Comparison of ENCODE assay signal across 8 cellular contexts in the genomic region with DNA sequence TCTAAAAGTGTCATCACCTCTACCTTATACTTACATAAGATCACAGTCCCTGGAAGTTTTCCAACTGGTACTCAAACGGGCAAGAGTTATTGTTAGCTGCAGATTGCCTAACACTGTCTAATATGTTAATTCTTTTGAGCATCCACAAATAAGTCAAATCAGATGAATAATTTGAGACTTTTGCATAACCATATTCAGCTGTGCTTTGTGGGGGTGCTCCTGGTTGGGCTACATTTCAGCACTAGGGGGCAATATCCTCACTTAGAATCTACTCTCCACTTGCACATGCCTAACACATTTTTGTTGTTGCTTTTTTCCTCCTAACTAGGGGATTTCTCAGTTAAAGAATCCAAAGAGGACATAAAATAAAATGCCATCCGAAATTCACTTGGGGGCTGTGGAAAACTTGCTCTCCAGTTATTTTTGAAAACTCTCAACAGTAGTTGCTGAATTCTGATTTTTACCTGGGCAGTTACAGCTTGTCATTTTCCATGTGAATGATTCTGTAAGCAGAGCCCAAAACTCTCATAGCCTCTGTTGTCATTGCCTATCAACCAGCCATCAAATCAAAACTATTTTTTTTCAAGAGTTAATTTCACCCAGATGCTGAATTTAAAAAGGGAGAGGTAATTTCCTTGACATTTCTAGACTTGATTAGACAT.
DNase-seq lines count a peak whose midpoint lies in the region; ATAC-seq, FAIRE-seq and TF ChIP-seq lines count a peak whose summit lies in the region.

No MANE protein-coding gene starts in this region.

- H3K4me1 ChIP-seq in mammary epithelial cell (ENCODE audit: insufficient read depth, low read length), result peaks cover 3% of the 10 kb centered on the region
- H3K4me1 ChIP-seq in HepG2 (ENCODE audit: insufficient read depth, low read length), result peaks cover 21% of the 10 kb centered on the region

- H3K9me3 ChIP-seq in mammary epithelial cell (replicated peaks; ENCODE audit: insufficient read depth, low read length), result no peaks in the 10 kb centered on the region
- H3K9me3 ChIP-seq in HepG2 (ENCODE audit: low read length), result no peaks in the 10 kb centered on the region

- H3K27ac Mint-ChIP-seq in type B pancreatic cell, result no peak overlapping the region

- TF ChIP-seq CTCF in HL-60 (IDR thresholded peaks at IDR 0.05; ENCODE audit: insufficient read depth, low read length) (peak; percentile 18), RWPE1 (conservative IDR thresholded peaks at IDR 0.05; ENCODE audit: low read depth) (peak; percentile 70), mammary epithelial cell (conservative IDR thresholded peaks at IDR 0.05 in 1 of 2, IDR thresholded peaks at IDR 0.05 in 1 of 2; ENCODE audit: extremely low read depth in 1 of 2, insufficient read depth in 1 of 2, low read depth in 1 of 2, low read length in 2 of 2) (peak; percentile 78 to 80), HepG2 (CRISPR knock-in tag; IDR thresholded peaks at IDR 0.05) (peak; percentile 77), type B pancreatic cell (conservative IDR thresholded peaks at IDR 0.05) (peak; percentile 82)

- peak; percentile 39 for FAIRE-seq in HepG2 (lab: Jason Lieb, UNC)

- 0% methylated on average over 2 of the region's 2 CpGs for WGBS in mammary epithelial cell (ENCODE audit: low coverage, missing lambda C conversion rate)
- WGBS in HepG2 (ENCODE audit: low lambda C conversion rate), result 5% methylated on average over 2 of the region's 2 CpGs

- ATAC-seq in GM21423 (IDR thresholded peaks at IDR 0.05; ENCODE audit: unreplicated experiment) (peak; percentile 87), HepG2 (peak; percentile 93)

- H3K27me3 Mint-ChIP-seq in type B pancreatic cell, result peaks cover 3% of the 10 kb centered on the region

- CTCF ChIA-PET in RWPE1 (lab: Yijun Ruan, JAX) (interaction anchor here (0.6 to 1.3 kb wide), 17 partner anchors 27 to 1541 kb away, joined by 3 to 6 read pairs (median 3); no protein-coding TSS in a partner anchor), mammary epithelial cell (lab: Charles Lee; ENCODE audit: low non-redundant PET) (interaction anchor here (0.7 to 1.0 kb wide), 2 partner anchors 149 to 490 kb away, joined by 4 to 5 read pairs; no protein-coding TSS in a partner anchor), HepG2 (lab: Yijun Ruan, JAX; ENCODE audit: low intra/inter-chr PET ratio, low total read pairs) (interaction anchor here (1.1 to 2.8 kb wide), 2 partner anchors 148 to 489 kb away, joined by 3 to 28 read pairs; no protein-coding TSS in a partner anchor)

- H3K4me3 ChIP-seq in HL-60 (replicated peaks; ENCODE audit: insufficient read depth, low read length) (no peak overlapping the region), mammary epithelial cell (replicated peaks in 1 of 3; ENCODE audit: insufficient read depth in 1 of 3, low read depth in 2 of 3, low read length in 3 of 3) (no peak overlapping the region), HepG2 (replicated peaks in 1 of 3; ENCODE audit: insufficient read depth in 1 of 3, low read depth in 2 of 3, low read length in 3 of 3) (no peak overlapping the region)

- H2AFZ ChIP-seq in mammary epithelial cell (ENCODE audit: low read depth, low read length), result no peak overlapping the region
- H2AFZ ChIP-seq in HepG2 (ENCODE audit: low read length), result no peak overlapping the region

- no peak overlapping the region for H3K9ac ChIP-seq in mammary epithelial cell (ENCODE audit: insufficient read depth, low read length)
- H3K9ac ChIP-seq in HepG2 (ENCODE audit: insufficient read depth, low read depth, low read length), result no peak overlapping the region

- BruUV-seq in mammary epithelial cell (replicated peaks; lab: Mats Ljungman, UMichigan) (no TSS peak), HepG2 (replicated peaks; lab: Mats Ljungman, UMichigan) (no TSS peak)

- no peaks in the 10 kb centered on the region for H3K9me3 Mint-ChIP-seq in type B pancreatic cell

- no peak overlapping the region for H3K4me3 Mint-ChIP-seq in type B pancreatic cell

- TF ChIP-seq EP300 in HepG2 (IDR thresholded peaks at IDR 0.05; ENCODE audit: low read depth in 2 of 2, low read length in 2 of 2) (no peak), HepG2 (CRISPR knock-in tag; IDR thresholded peaks at IDR 0.05; ENCODE audit: borderline replicate concordance) (no peak)

- dilution Hi-C loops in mammary epithelial cell (cut with HindIII; ENCODE audit: low sequenced_read_pairs), result no loop called here

- TF ChIP-seq RAD21 in HepG2 (CRISPR knock-in tag; IDR thresholded peaks at IDR 0.05), result 0 out of 2 replicates have a peak, but pooled peaks have one; percentile 45

- H3K27me3 ChIP-seq in HL-60 (ENCODE audit: insufficient read depth, poor library complexity, severe bottlenecking) (no peaks in the 10 kb centered on the region), mammary epithelial cell (ENCODE audit: insufficient read depth, low read length) (no peaks in the 10 kb centered on the region), HepG2 (ENCODE audit: control insufficient read depth in 1 of 2, insufficient read depth in 2 of 2, low read length in 2 of 2) (peaks cover 0 to 20% of the 10 kb centered on the region in 2 experiments; a peak in 2 of 5 replicates)

- H3K4me1 Mint-ChIP-seq in type B pancreatic cell (ENCODE audit: unreplicated experiment), result no peaks in the 10 kb centered on the region

- H3K4me2 ChIP-seq in mammary epithelial cell (ENCODE audit: insufficient read depth, low read depth, low read length), result no peak overlapping the region
- H3K4me2 ChIP-seq in HepG2 (ENCODE audit: low read depth, low read length), result no peak overlapping the region

- TF ChIP-seq POLR2A in HepG2 (IDR thresholded peaks at IDR 0.05; ENCODE audit: insufficient read depth in 1 of 2, low read depth in 2 of 2, low read length in 2 of 2), result no peak

- H3K36me3 Mint-ChIP-seq in type B pancreatic cell, result no peaks in the 10 kb centered on the region

- H3K27ac ChIP-seq in HL-60 (replicated peaks), result no peak overlapping the region
- H3K27ac ChIP-seq in RWPE1, result no peak overlapping the region
- no peak overlapping the region for H3K27ac ChIP-seq in mammary epithelial cell (ENCODE audit: insufficient read depth, low read depth, low read length)
- H3K27ac ChIP-seq in HepG2 (ENCODE audit: extremely low read length, insufficient read depth, low read length), result no peak overlapping the region

- in situ Hi-C loops in mammary epithelial cell (cut with MboI; ENCODE audit: low sequenced_read_pairs in 2 of 2) (loop anchor here in 1 of 2 donors (25.0 kb wide), 1 partner anchor 139 kb away; no protein-coding TSS in a partner anchor), HepG2 (cut with HindIII; ENCODE audit: extremely low pct_ligation_motif_present, low pct_unique_long_range_greater_than_20kb) (loop anchor here (5.0 kb wide), 1 partner anchor 149 kb away; no protein-coding TSS in a partner anchor)

- H4K20me1 ChIP-seq in mammary epithelial cell (ENCODE audit: insufficient read depth, low read length) (no peaks in the 10 kb centered on the region), HepG2 (ENCODE audit: insufficient read depth, low read length) (no peaks in the 10 kb centered on the region)

- POLR2A ChIA-PET in RWPE1 (lab: Yijun Ruan, JAX; ENCODE audit: low non-redundant PET) (interaction anchor here (0.6 kb wide), 1 partner anchor 14 kb away, joined by 3 read pairs; no protein-coding TSS in a partner anchor), HepG2 (lab: Yijun Ruan, JAX) (no interaction called here)

- H3K36me3 ChIP-seq in mammary epithelial cell (ENCODE audit: insufficient read depth, low read length), result no peaks in the 10 kb centered on the region
- no peaks in the 10 kb centered on the region for H3K36me3 ChIP-seq in HepG2 (replicated peaks in 1 of 2; ENCODE audit: control insufficient read depth in 1 of 2, insufficient read depth in 2 of 2, low read length in 2 of 2)

- DNase-seq in activated gamma-delta T cell treated with Interleukin-2 at 50 U/mL for 16 hours, result peak; percentile 10
- no peak for DNase-seq in activated gamma-delta T cell (lab: John Stamatoyannopoulos, UW)
- DNase-seq in HL-60 (ENCODE audit: low read depth in 1 of 2, low spot score in 1 of 2), result peak; percentile 5 to 28
- peak; percentile 70 for DNase-seq in RWPE1 (ENCODE audit: low spot score)
- peak; percentile 45 for DNase-seq in mammary epithelial cell
- peak; percentile 32 for DNase-seq in HepG2 (ENCODE audit: low spot score)
- no peak for DNase-seq in type B pancreatic cell (ENCODE audit: extremely low spot score, unreplicated experiment)

- intact Hi-C loops in mammary epithelial cell (cut with micrococcal nuclease) (loop anchor here (1.0 to 10.0 kb wide), 5 partner anchors 71 to 747 kb away; a partner anchor contains a TSS), HepG2 (cut with micrococcal nuclease; ENCODE audit: unreplicated experiment) (loop anchor here (1.0 to 5.0 kb wide), 3 partner anchors 71 to 489 kb away; a partner anchor contains a TSS)

- H3K79me2 ChIP-seq in mammary epithelial cell (ENCODE audit: insufficient read depth, low read length), result no peaks in the 10 kb centered on the region
- H3K79me2 ChIP-seq in HepG2 (ENCODE audit: insufficient read depth, low read length), result no peaks in the 10 kb centered on the region

TF ChIP-seq in HepG2, 621 proteins besides CTCF, POLR2A, EP300 and RAD21:
- TF ChIP-seq KDM6A (CRISPR knock-in tag; IDR thresholded peaks at IDR 0.05; ENCODE audit: low read depth) (no peak), ZNF746 (CRISPR knock-in tag; IDR thresholded peaks at IDR 0.05) (no peak), SMC3 (IDR thresholded peaks at IDR 0.05; ENCODE audit: low read length) (peak; percentile 79), STAG1 (CRISPR knock-in tag; IDR thresholded peaks at IDR 0.05) (peak; percentile 78), ZNF446 (CRISPR knock-in tag; IDR thresholded peaks at IDR 0.05) (no peak)
- TF ChIP-seq, protein P1, sequence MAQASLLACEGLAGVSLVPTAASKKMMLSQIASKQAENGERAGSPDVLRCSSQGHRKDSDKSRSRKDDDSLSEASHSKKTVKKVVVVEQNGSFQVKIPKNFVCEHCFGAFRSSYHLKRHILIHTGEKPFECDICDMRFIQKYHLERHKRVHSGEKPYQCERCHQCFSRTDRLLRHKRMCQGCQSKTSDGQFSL (CRISPR knock-in tag; IDR thresholded peaks at IDR 0.05), result peak; percentile 95
TF ChIP-seq in HepG2: peak in this region for 3.

Comparison
In these comparisons a context has a peak if more than half of its experiments do, and no peak if none do; other contexts are left out.
1. DNase-seq: peak in activated gamma-delta T cell treated with Interleukin-2 at 50 U/mL for 16 hours (single experiment), HL-60 (2 of 2), RWPE1 (single experiment), mammary epithelial cell (single experiment) and HepG2 (single experiment); none in activated gamma-delta T cell (single experiment) and type B pancreatic cell (single experiment).
2. CTCF ChIP-seq: peak in every context shown above with its lines; median percentile 82 in type B pancreatic cell; 79 in mammary epithelial cell; 77 in HepG2; 70 in RWPE1; 18 in HL-60.